In the genomic region with DNA sequence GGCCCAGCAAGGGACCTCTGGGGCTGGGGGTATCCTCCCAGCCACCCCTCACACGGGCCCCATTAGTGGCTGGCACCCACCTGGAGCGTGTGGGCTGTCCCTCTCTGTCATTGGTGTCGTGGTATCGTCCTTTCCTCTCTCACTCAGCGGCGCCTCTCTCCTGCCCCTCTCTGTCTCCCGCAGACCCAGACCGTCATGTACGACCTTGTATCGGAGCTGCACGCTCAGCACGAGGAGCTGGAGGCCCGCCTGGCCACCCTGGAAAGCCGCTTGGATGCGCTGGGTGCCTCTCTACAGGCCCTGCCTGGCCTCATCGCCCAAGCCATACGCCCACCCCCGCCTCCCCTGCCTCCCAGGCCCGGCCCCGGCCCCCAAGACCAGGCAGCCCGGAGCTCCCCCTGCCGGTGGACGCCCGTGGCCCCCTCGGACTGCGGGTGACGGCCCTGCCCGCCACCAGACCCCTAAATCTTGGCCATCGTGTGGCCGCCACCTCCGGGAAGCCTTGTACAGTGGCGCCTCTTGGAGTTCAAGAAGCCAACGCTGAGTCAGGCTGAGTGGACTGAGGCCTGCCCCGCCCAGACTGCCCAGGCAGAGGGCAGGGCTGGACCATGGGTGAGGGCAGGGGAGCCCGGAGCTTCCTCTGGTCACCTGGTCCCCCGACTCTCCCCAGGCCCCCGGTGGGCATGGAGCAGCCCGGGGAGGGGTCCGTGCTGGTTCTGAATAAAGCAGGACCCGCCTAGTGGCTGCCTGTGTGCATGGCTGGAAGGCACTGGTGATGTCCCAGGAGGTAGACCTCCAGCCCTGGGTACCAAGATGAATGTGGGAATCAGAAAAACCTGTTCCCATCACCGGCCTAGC, we compare ENCODE assay signal across 1 cellular context.
A peak's percentile ranks its signal among the peaks of the same experiment; 100 is the strongest.
TF ChIP-seq lines count a peak whose summit lies in the region.

No MANE protein-coding gene starts in this region.

TF ChIP-seq in K562, 482 proteins besides CTCF, POLR2A, EP300 and RAD21 (continued from another document and continues in another):
- TF ChIP-seq BCLAF1 (IDR thresholded peaks at IDR 0.05; ENCODE audit: borderline replicate concordance in 1 of 2, control insufficient read depth in 1 of 2, low read depth in 2 of 2, low read length in 1 of 2) (no peak), ZNF551 (CRISPR knock-in tag; IDR thresholded peaks at IDR 0.05) (no peak), MEIS2 (IDR thresholded peaks at IDR 0.05; ENCODE audit: partially characterized antibody) (no peak), LCOR (CRISPR knock-in tag; IDR thresholded peaks at IDR 0.05) (peak; percentile 44; the same call in 1 of the 2 replicates), MTA3 (IDR thresholded peaks at IDR 0.05; ENCODE audit: borderline replicate concordance) (no peak), ZNF143 (CRISPR knock-in tag; IDR thresholded peaks at IDR 0.05) (no peak), ESRRA (IDR thresholded peaks at IDR 0.05; ENCODE audit: borderline replicate concordance, low read depth) (no peak), NR1H2 (CRISPR knock-in tag; IDR thresholded peaks at IDR 0.05) (no peak), ZNF263 (CRISPR knock-in tag; IDR thresholded peaks at IDR 0.05; ENCODE audit: borderline replicate concordance) (no peak), ZNF740 (CRISPR knock-in tag; IDR thresholded peaks at IDR 0.05) (no peak), ZNF740 (tag; IDR thresholded peaks at IDR 0.05) (no peak), ZNF57 (CRISPR knock-in tag; IDR thresholded peaks at IDR 0.05) (no peak), TRIM28 (IDR thresholded peaks at IDR 0.05) (no peak), SPI1 (IDR thresholded peaks at IDR 0.05; ENCODE audit: borderline replicate concordance, low read depth, low read length) (no peak), ZNF778 (CRISPR knock-in tag; IDR thresholded peaks at IDR 0.05) (no peak), PTRF (tag; IDR thresholded peaks at IDR 0.05) (no peak), SREBF2 (CRISPR knock-in tag; IDR thresholded peaks at IDR 0.05) (no peak), BRD4 (IDR thresholded peaks at IDR 0.05) (no peak), NONO (IDR thresholded peaks at IDR 0.05; ENCODE audit: low read depth in 2 of 2, low read length in 1 of 2) (no peak), TBL1XR1 (IDR thresholded peaks at IDR 0.05; ENCODE audit: low read length in 2 of 2) (no peak), CEBPG (CRISPR knock-in tag; IDR thresholded peaks at IDR 0.05) (no peak), CEBPG (tag; conservative IDR thresholded peaks at IDR 0.05 in 1 of 2, IDR thresholded peaks at IDR 0.05 in 1 of 2) (no peak), SIN3B (IDR thresholded peaks at IDR 0.05; ENCODE audit: low read depth) (no peak), TBP (optimal IDR thresholded peaks at IDR 0.05; ENCODE audit: low read depth, low read length) (no peak), NFATC3 (IDR thresholded peaks at IDR 0.05) (no peak), ARNT (IDR thresholded peaks at IDR 0.05) (no peak), U2AF1 (optimal IDR thresholded peaks at IDR 0.05; ENCODE audit: low read depth, low read length) (no peak), ZFP91 (CRISPR knock-in tag; IDR thresholded peaks at IDR 0.05) (no peak), BHLHE40 (IDR thresholded peaks at IDR 0.05; ENCODE audit: low read length) (no peak), TOE1 (IDR thresholded peaks at IDR 0.05; ENCODE audit: borderline replicate concordance) (no peak), TOE1 (CRISPR knock-in tag; IDR thresholded peaks at IDR 0.05; ENCODE audit: borderline replicate concordance, low read depth) (no peak), NCOA1 (IDR thresholded peaks at IDR 0.05; ENCODE audit: low read depth) (no peak), ZNF639 (CRISPR knock-in tag; conservative IDR thresholded peaks at IDR 0.05 in 1 of 2, IDR thresholded peaks at IDR 0.05 in 1 of 2) (no peak), PATZ1 (CRISPR knock-in tag; IDR thresholded peaks at IDR 0.05; ENCODE audit: borderline replicate concordance) (no peak), DLX4 (CRISPR knock-in tag; IDR thresholded peaks at IDR 0.05) (no peak), MTF1 (CRISPR knock-in tag; IDR thresholded peaks at IDR 0.05; ENCODE audit: borderline replicate concordance) (no peak), MTA1 (IDR thresholded peaks at IDR 0.05; ENCODE audit: borderline replicate concordance) (no peak), ZNF699 (CRISPR knock-in tag; IDR thresholded peaks at IDR 0.05; ENCODE audit: insufficient replicate concordance) (no peak), POLR2G (IDR thresholded peaks at IDR 0.05; ENCODE audit: low read depth, low read length) (peak; percentile 57), PURB (CRISPR knock-in tag; IDR thresholded peaks at IDR 0.05; ENCODE audit: low read depth) (no peak), BMI1 (IDR thresholded peaks at IDR 0.05; ENCODE audit: low read length) (no peak), SMAD3 (CRISPR knock-in tag; conservative IDR thresholded peaks at IDR 0.05) (no peak), GTF2A2 (tag; IDR thresholded peaks at IDR 0.05) (no peak), KDM1A (IDR thresholded peaks at IDR 0.05) (0 out of 4 replicates have a peak, but pooled peaks of 1 of the 2 experiments have one; percentile 34), HOXB6 (CRISPR knock-in tag; IDR thresholded peaks at IDR 0.05; ENCODE audit: borderline replicate concordance) (no peak), MTA2 (IDR thresholded peaks at IDR 0.05; ENCODE audit: low read depth) (no peak), ATF7 (IDR thresholded peaks at IDR 0.05) (peak; percentile 67; the same call in 1 of the 2 replicates), NRF1 (conservative IDR thresholded peaks at IDR 0.05 in 1 of 2, IDR thresholded peaks at IDR 0.05 in 1 of 2) (no peak), EGR1 (conservative IDR thresholded peaks at IDR 0.05) (peak; percentile 73), ZNF717 (CRISPR knock-in tag; IDR thresholded peaks at IDR 0.05) (no peak), MLX (CRISPR knock-in tag; conservative IDR thresholded peaks at IDR 0.05) (no peak)
- TF ChIP-seq, protein P1, sequence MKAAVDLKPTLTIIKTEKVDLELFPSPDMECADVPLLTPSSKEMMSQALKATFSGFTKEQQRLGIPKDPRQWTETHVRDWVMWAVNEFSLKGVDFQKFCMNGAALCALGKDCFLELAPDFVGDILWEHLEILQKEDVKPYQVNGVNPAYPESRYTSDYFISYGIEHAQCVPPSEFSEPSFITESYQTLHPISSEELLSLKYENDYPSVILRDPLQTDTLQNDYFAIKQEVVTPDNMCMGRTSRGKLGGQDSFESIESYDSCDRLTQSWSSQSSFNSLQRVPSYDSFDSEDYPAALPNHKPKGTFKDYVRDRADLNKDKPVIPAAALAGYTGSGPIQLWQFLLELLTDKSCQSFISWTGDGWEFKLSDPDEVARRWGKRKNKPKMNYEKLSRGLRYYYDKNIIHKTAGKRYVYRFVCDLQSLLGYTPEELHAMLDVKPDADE (conservative IDR thresholded peaks at IDR 0.05; ENCODE audit: control insufficient read depth, low read depth, low read length), result no peak
- TF ChIP-seq, protein P2, sequence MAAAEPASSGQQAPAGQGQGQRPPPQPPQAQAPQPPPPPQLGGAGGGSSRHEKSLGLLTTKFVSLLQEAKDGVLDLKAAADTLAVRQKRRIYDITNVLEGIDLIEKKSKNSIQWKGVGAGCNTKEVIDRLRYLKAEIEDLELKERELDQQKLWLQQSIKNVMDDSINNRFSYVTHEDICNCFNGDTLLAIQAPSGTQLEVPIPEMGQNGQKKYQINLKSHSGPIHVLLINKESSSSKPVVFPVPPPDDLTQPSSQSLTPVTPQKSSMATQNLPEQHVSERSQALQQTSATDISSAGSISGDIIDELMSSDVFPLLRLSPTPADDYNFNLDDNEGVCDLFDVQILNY (CRISPR knock-in tag; IDR thresholded peaks at IDR 0.05), result no peak
- TF ChIP-seq, protein P3, sequence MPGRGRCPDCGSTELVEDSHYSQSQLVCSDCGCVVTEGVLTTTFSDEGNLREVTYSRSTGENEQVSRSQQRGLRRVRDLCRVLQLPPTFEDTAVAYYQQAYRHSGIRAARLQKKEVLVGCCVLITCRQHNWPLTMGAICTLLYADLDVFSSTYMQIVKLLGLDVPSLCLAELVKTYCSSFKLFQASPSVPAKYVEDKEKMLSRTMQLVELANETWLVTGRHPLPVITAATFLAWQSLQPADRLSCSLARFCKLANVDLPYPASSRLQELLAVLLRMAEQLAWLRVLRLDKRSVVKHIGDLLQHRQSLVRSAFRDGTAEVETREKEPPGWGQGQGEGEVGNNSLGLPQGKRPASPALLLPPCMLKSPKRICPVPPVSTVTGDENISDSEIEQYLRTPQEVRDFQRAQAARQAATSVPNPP (IDR thresholded peaks at IDR 0.05; ENCODE audit: borderline replicate concordance, insufficient read depth, insufficient read length), result no peak
- TF ChIP-seq, protein P4, sequence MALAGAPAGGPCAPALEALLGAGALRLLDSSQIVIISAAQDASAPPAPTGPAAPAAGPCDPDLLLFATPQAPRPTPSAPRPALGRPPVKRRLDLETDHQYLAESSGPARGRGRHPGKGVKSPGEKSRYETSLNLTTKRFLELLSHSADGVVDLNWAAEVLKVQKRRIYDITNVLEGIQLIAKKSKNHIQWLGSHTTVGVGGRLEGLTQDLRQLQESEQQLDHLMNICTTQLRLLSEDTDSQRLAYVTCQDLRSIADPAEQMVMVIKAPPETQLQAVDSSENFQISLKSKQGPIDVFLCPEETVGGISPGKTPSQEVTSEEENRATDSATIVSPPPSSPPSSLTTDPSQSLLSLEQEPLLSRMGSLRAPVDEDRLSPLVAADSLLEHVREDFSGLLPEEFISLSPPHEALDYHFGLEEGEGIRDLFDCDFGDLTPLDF (CRISPR knock-in tag; IDR thresholded peaks at IDR 0.05), result no peak
